Comparison of ENCODE assay signal across 10 cellular contexts in genomic region chr15:78069630-78070029, GRCh38. TPM values are rescaled to one million over a fixed set of nuclear protein-coding genes. Genes with fewer than 3 reads are reported as not detected.
DNase-seq lines count a peak whose midpoint lies in the region; ATAC-seq and TF ChIP-seq lines count a peak whose summit lies in the region.
"Had no signal": no experiment of that assay in that cellular context is flagged by ENCODE, and none has a peak within 500 bp of the region (broad histone marks: within the 10 kb centered on the region; RNA-seq: fewer than 3 reads in every experiment).

No MANE protein-coding gene starts in this region.

- no peaks in the 10 kb centered on the region for H3K9me3 ChIP-seq in T-helper 17 cell (ENCODE audit: control insufficient read depth, low read length, poor library complexity, severe bottlenecking)
- H3K9me3 ChIP-seq in thyroid gland, result no peaks in the 10 kb centered on the region

- H3K27ac Mint-ChIP-seq in activated naive CD4-positive, alpha-beta T cell treated with anti-CD3 and anti-CD28 coated beads, Interleukin-2, amount 10 ng/mL, durations not matched to agents 7 days and 5 days, result peak overlapping the region; percentile 93
- no peak overlapping the region for H3K27ac Mint-ChIP-seq in T-helper 17 cell
- peak overlapping the region; percentile 71 for H3K27ac Mint-ChIP-seq in glutamatergic neuron (ENCODE audit: unreplicated experiment)

- ATAC-seq in T-helper 17 cell (peak; percentile 24), HG03175 (IDR thresholded peaks at IDR 0.05; ENCODE audit: unreplicated experiment) (no peak)

- intact Hi-C loops in thyroid gland (cut with DNase I), result loop anchor here (10.0 kb wide), 1 partner anchor 75 kb away; the partner anchor contains the start of gene IDH3A

- DNase-seq in activated naive CD4-positive, alpha-beta T cell treated with anti-CD3 and anti-CD28 coated beads, Interleukin-2, amount 10 ng/mL, durations not matched to agents 7 days and 5 days, result no peak
- no peak for DNase-seq in activated naive CD4-positive, alpha-beta T cell treated with Interleukin-2 at 50 U/mL for 16 hours
- DNase-seq in T-helper 17 cell (no peak), glutamatergic neuron (no peak), thyroid gland (no peak), UCSD-AML1 (lab: John Stamatoyannopoulos, UW; ENCODE audit: unreplicated experiment) (no peak), NCI-H2107 treated with DMSO at 0.1 percent for 48 hours (lab: John Stamatoyannopoulos, UW; ENCODE audit: unreplicated experiment) (no peak)
- DNase-seq: small intestine had no signal

- TF ChIP-seq POLR2A in thyroid gland (IDR thresholded peaks at IDR 0.05), result no peak

- no peak for TF ChIP-seq CTCF in glutamatergic neuron (IDR thresholded peaks at IDR 0.05; ENCODE audit: partially characterized antibody, unreplicated experiment)
- no peak for TF ChIP-seq CTCF in thyroid gland (IDR thresholded peaks at IDR 0.05)

- no peaks in the 10 kb centered on the region for H3K27me3 ChIP-seq in thyroid gland

- peaks cover 47% of the 10 kb centered on the region for H3K36me3 Mint-ChIP-seq in activated naive CD4-positive, alpha-beta T cell treated with anti-CD3 and anti-CD28 coated beads, Interleukin-2, amount 10 ng/mL, durations not matched to agents 7 days and 5 days
- H3K36me3 Mint-ChIP-seq in T-helper 17 cell (ENCODE audit: low read depth), result no peaks in the 10 kb centered on the region
- H3K36me3 Mint-ChIP-seq in glutamatergic neuron (ENCODE audit: unreplicated experiment), result no peaks in the 10 kb centered on the region

- CTCF ChIA-PET in activated naive CD4-positive, alpha-beta T cell treated with anti-CD3 and anti-CD28 coated beads, Interleukin-2, amount 10 ng/mL, durations not matched to agents 7 days and 5 days (lab: Charles Lee), result interaction anchor here (0.8 to 6.7 kb wide), 11 partner anchors 9 to 159 kb away, joined by 3 to 69 read pairs (median 5); no protein-coding TSS in a partner anchor

- H3K4me3 Mint-ChIP-seq in activated naive CD4-positive, alpha-beta T cell treated with anti-CD3 and anti-CD28 coated beads, Interleukin-2, amount 10 ng/mL, durations not matched to agents 7 days and 5 days, result peak overlapping the region; percentile 59
- H3K4me3 Mint-ChIP-seq in T-helper 17 cell (no peak overlapping the region), glutamatergic neuron (ENCODE audit: unreplicated experiment) (peak overlapping the region; percentile 40)

- no peaks in the 10 kb centered on the region for H3K9me3 Mint-ChIP-seq in activated naive CD4-positive, alpha-beta T cell treated with anti-CD3 and anti-CD28 coated beads, Interleukin-2, amount 10 ng/mL, durations not matched to agents 7 days and 5 days
- no peaks in the 10 kb centered on the region for H3K9me3 Mint-ChIP-seq in glutamatergic neuron (ENCODE audit: unreplicated experiment)

- no peak overlapping the region for H3K4me3 ChIP-seq in thyroid gland (replicated peaks in 1 of 3)

- no peaks in the 10 kb centered on the region for H3K27me3 Mint-ChIP-seq in activated naive CD4-positive, alpha-beta T cell treated with anti-CD3 and anti-CD28 coated beads, Interleukin-2, amount 10 ng/mL, durations not matched to agents 7 days and 5 days
- H3K27me3 Mint-ChIP-seq in T-helper 17 cell (no peaks in the 10 kb centered on the region), glutamatergic neuron (ENCODE audit: unreplicated experiment) (peaks cover 2% of the 10 kb centered on the region)

- no peaks in the 10 kb centered on the region for H3K36me3 ChIP-seq in thyroid gland

- peaks cover 82 to 92% of the 10 kb centered on the region in 2 donors for H3K4me1 ChIP-seq in thyroid gland

- 81% methylated on average over 1 of the region's 1 CpG for WGBS in thyroid gland, 2 donors

- peak overlapping the region in 2 of 3 donors; percentile 54 to 76 for H3K27ac ChIP-seq in thyroid gland

- peaks cover 34% of the 10 kb centered on the region for H3K4me1 Mint-ChIP-seq in activated naive CD4-positive, alpha-beta T cell treated with anti-CD3 and anti-CD28 coated beads, Interleukin-2, amount 10 ng/mL, durations not matched to agents 7 days and 5 days
- peaks cover 57% of the 10 kb centered on the region for H3K4me1 Mint-ChIP-seq in T-helper 17 cell
- peaks cover 55% of the 10 kb centered on the region for H3K4me1 Mint-ChIP-seq in glutamatergic neuron (ENCODE audit: low read depth, unreplicated experiment)

RNA-seq across cellular contexts. Expression of gene TBC1D2B, which starts 7.9 kb away (rescaled TPM):
- total RNA-seq in T-helper 17 cell, result 100 to 1,000 TPM in 1 of 2 donors, 10 to 100 TPM in 1; 91.0 to 130 TPM
- total RNA-seq in glutamatergic neuron (ENCODE audit: unreplicated experiment), result 45.3 TPM
- total RNA-seq in thyroid gland, result 10 to 100 TPM; 32.8 to 54.0 (median 40.1) TPM

RNA-seq across cellular contexts. Expression of gene SH2D7, which starts 22.7 kb away (rescaled TPM):
- total RNA-seq in T-helper 17 cell, result not detected
- not detected for total RNA-seq in glutamatergic neuron (ENCODE audit: unreplicated experiment)
- total RNA-seq in thyroid gland, result not detected
- total RNA-seq: activated CD8-positive, alpha-beta memory T cell treated with anti-CD3 and anti-CD28 coated beads for 36 hours had no signal
